8 cellular contexts compared by ENCODE assay signal in the genomic region with DNA sequence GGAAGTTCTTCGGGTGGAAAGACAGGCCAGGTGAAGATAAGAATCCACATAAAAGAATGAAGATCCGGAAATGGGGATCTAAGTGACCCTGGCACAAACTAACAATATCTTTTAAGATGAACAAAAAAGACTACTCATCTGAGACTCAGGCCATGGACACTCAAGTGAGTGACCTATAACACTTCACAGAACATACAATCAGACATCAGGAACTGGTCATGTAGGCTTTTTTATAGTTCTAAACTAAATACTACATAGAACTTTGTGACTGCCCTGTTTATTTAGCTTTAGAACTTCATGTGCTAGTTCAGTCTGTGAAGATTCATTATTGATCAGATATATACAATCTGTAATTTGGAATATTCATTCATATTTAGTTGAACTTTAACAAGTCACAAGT. TPM values are rescaled to one million over a fixed set of nuclear protein-coding genes. Genes with fewer than 3 reads are reported as not detected.
"Had no signal": no experiment of that assay in that cellular context is flagged by ENCODE, and none has a peak within 500 bp of the region (broad histone marks: within the 10 kb centered on the region; RNA-seq: fewer than 3 reads in every experiment).

No MANE protein-coding gene starts in this region.

- H3K27ac Mint-ChIP-seq: GM23338, H9, IgD-negative memory B cell had no signal

- FAIRE-seq: H1, H54, HepG2 had no signal

- ATAC-seq: GM23338, HepG2 had no signal

- H3K4me1 Mint-ChIP-seq: IgD-negative memory B cell had no signal

- H3K27ac ChIP-seq: HL-60 had no signal

- H3K9me3 Mint-ChIP-seq: GM23338, H9 had no signal

- H3K4me2 ChIP-seq: GM23338 had no signal

- DNase-seq: H9, HCEC 1CT had no signal

- H3K4me3 Mint-ChIP-seq: GM23338, H9, IgD-negative memory B cell had no signal

- H3K27me3 Mint-ChIP-seq: IgD-negative memory B cell had no signal

- H3K4me3 ChIP-seq: GM23338 had no signal

RNA-seq across cellular contexts. Expression of gene MMRN2, which starts 52.8 kb away (rescaled TPM):
- polyA plus RNA-seq: HepG2, IgD-negative memory B cell had no signal

RNA-seq across cellular contexts. Expression of gene SNCG, which starts 53.8 kb away (rescaled TPM):
- polyA plus RNA-seq: IgD-negative memory B cell had no signal
